In genomic region chr2:180449171-180449570, GRCh38 we compare ENCODE assay signal across 24 cellular contexts.
"Had no signal": no experiment of that assay in that cellular context is flagged by ENCODE, and none has a peak within 500 bp of the region (broad histone marks: within the 10 kb centered on the region; RNA-seq: fewer than 3 reads in every experiment).

No MANE protein-coding gene starts in this region.

- H3K27ac Mint-ChIP-seq: activated naive CD8-positive, alpha-beta T cell treated with anti-CD3 and anti-CD28 coated beads for 36 hours; activated T-cell treated with anti-CD3 and anti-CD28 coated beads, Interleukin-2, amount 50 U/mL, for 24 hours; activated T-helper 17 cell treated with anti-CD3 and anti-CD28 coated beads, Interleukin-2, amount 50 U/mL, for 72 hours; dendritic cell treated with granulocyte-macrophage colony-stimulating factor and Interleukin-4, amounts not matched to agents 40 ng/mL and 50 ng/mL, for 4 days; type B pancreatic cell had no signal

- H3K9me3 ChIP-seq: gastroesophageal sphincter, heart left ventricle, lower lobe of right lung, mucosa of descending colon, thoracic aorta, vagina had no signal

- H3K4me3 Mint-ChIP-seq: activated naive CD8-positive, alpha-beta T cell treated with anti-CD3 and anti-CD28 coated beads for 36 hours; activated T-cell treated with anti-CD3 and anti-CD28 coated beads, Interleukin-2, amount 50 U/mL, for 24 hours; activated T-helper 17 cell treated with anti-CD3 and anti-CD28 coated beads, Interleukin-2, amount 50 U/mL, for 72 hours; dendritic cell treated with granulocyte-macrophage colony-stimulating factor and Interleukin-4, amounts not matched to agents 40 ng/mL and 50 ng/mL, for 4 days; naive B cell; type B pancreatic cell had no signal

- H3K36me3 ChIP-seq: gastroesophageal sphincter, heart left ventricle, lower lobe of right lung, thoracic aorta, vagina had no signal

- H3K4me1 Mint-ChIP-seq: activated naive CD8-positive, alpha-beta T cell treated with anti-CD3 and anti-CD28 coated beads for 36 hours; activated T-helper 17 cell treated with anti-CD3 and anti-CD28 coated beads, Interleukin-2, amount 50 U/mL, for 72 hours; naive B cell had no signal

- H3K27me3 Mint-ChIP-seq: activated naive CD8-positive, alpha-beta T cell treated with anti-CD3 and anti-CD28 coated beads for 36 hours; activated T-cell treated with anti-CD3 and anti-CD28 coated beads, Interleukin-2, amount 50 U/mL, for 24 hours; activated T-helper 17 cell treated with anti-CD3 and anti-CD28 coated beads, Interleukin-2, amount 50 U/mL, for 72 hours; naive B cell; type B pancreatic cell had no signal

- H3K4me3 ChIP-seq: gastroesophageal sphincter, heart left ventricle, lower lobe of right lung, mucosa of descending colon, thoracic aorta, vagina had no signal

- DNase-seq: activated CD4-positive, CD25-positive, alpha-beta regulatory T cell treated with anti-CD3 and anti-CD28 coated beads, Interleukin-2, amount 50 U/mL, for 72 hours; activated CD8-positive, alpha-beta memory T cell treated with anti-CD3 and anti-CD28 coated beads for 24 hours; activated CD8-positive, alpha-beta memory T cell treated with anti-CD3 and anti-CD28 coated beads, Interleukin-2, amount 50 U/mL, for 4 hours; activated naive CD4-positive, alpha-beta T cell; activated naive CD8-positive, alpha-beta T cell treated with anti-CD3 and anti-CD28 coated beads for 36 hours; activated T-cell treated with anti-CD3 and anti-CD28 coated beads, Interleukin-2, amount 50 U/mL, for 24 hours; amniotic stem cell; effector CD4-positive, alpha-beta T cell; erythroblast; heart left ventricle; kidney; lower lobe of right lung; mucosa of descending colon; naive B cell; occipital lobe; posterior cingulate gyrus; stimulated activated CD4-positive, alpha-beta T cell treated with anti-CD3 and anti-CD28 coated beads, Interleukin-2, amount 100 ng/mL, for 48 hours; stimulated activated naive CD4-positive, alpha-beta T cell had no signal

- H3K27ac ChIP-seq: gastroesophageal sphincter, heart left ventricle, lower lobe of right lung, thoracic aorta, vagina had no signal

- H3K9me3 Mint-ChIP-seq: activated naive CD8-positive, alpha-beta T cell treated with anti-CD3 and anti-CD28 coated beads for 36 hours; activated T-cell treated with anti-CD3 and anti-CD28 coated beads, Interleukin-2, amount 50 U/mL, for 24 hours; activated T-helper 17 cell treated with anti-CD3 and anti-CD28 coated beads, Interleukin-2, amount 50 U/mL, for 72 hours; naive B cell; type B pancreatic cell had no signal

- H3K4me1 ChIP-seq: gastroesophageal sphincter, heart left ventricle, lower lobe of right lung, vagina had no signal

- H3K36me3 Mint-ChIP-seq: activated naive CD8-positive, alpha-beta T cell treated with anti-CD3 and anti-CD28 coated beads for 36 hours; naive B cell; type B pancreatic cell had no signal

- H3K27me3 ChIP-seq: gastroesophageal sphincter, heart left ventricle, vagina had no signal

- FAIRE-seq: kidney had no signal
